22 cellular contexts compared by ENCODE assay signal in genomic region chr10:52654201-52654600, GRCh38.
"Had no signal": no experiment of that assay in that cellular context is flagged by ENCODE, and none has a peak within 500 bp of the region (broad histone marks: within the 10 kb centered on the region; RNA-seq: fewer than 3 reads in every experiment).

No MANE protein-coding gene starts in this region.

- H3K27me3 ChIP-seq: neural progenitor cell, neutrophil, suprapubic skin, tibial artery, upper lobe of right lung had no signal

- DNase-seq: immature natural killer cell; mesendoderm; naive B cell; natural killer cell; nephron progenitor cell; stimulated activated CD4-positive, alpha-beta T cell treated with anti-CD3 and anti-CD28 coated beads, Interleukin-12 subunit alpha, Interleukin-12 subunit beta, amount 100 ng/mL, for 4 hours; stimulated activated CD4-positive, alpha-beta T cell treated with anti-CD3 and anti-CD28 coated beads, Interleukin-15, amount 100 ng/mL, for 24 hours; stimulated activated CD4-positive, alpha-beta T cell treated with anti-CD3 and anti-CD28 coated beads, Interleukin-2, amount 100 ng/mL, for 24 hours; stimulated activated CD4-positive, alpha-beta T cell treated with anti-CD3 and anti-CD28 coated beads, Interleukin-4, amount 100 ng/mL, for 1 hour; stimulated activated naive B cell treated with anti-CD40 and anti-IgM and Interleukin-4, amounts not matched to agents 10 μg/mL and 1 μg/mL and 100 μg/mL, for 72 hours; stimulated activated naive CD8-positive, alpha-beta T cell treated with anti-CD3 and anti-CD28 coated beads, Interleukin-15, Interleukin-2, amounts not matched to agents 100 U/mL and 50 U/mL, for 24 hours; tibial artery; trophoblast cell; upper lobe of right lung had no signal

- ATAC-seq: natural killer cell; stimulated activated naive B cell treated with anti-CD40 and anti-IgM and Interleukin-4, amounts not matched to agents 10 μg/mL and 1 μg/mL and 100 μg/mL, for 72 hours; stimulated activated naive CD8-positive, alpha-beta T cell treated with anti-CD3 and anti-CD28 coated beads, Interleukin-15, Interleukin-2, amounts not matched to agents 100 U/mL and 50 U/mL, for 24 hours had no signal

- H3K4me1 ChIP-seq: neural progenitor cell, parathyroid adenoma had no signal

- H3K27ac ChIP-seq: neural progenitor cell, neutrophil, parathyroid adenoma, psoas muscle, skin epidermis, suprapubic skin, thoracic aorta, tibial artery, upper lobe of right lung had no signal

- H3K9me3 ChIP-seq: neutrophil, psoas muscle, suprapubic skin, thoracic aorta, tibial artery, upper lobe of right lung had no signal

- H3K4me3 ChIP-seq: lung, neural progenitor cell, psoas muscle, skin epidermis, suprapubic skin, thoracic aorta, tibial artery, upper lobe of right lung had no signal
